2 cellular contexts compared by ENCODE assay signal in the genomic region with DNA sequence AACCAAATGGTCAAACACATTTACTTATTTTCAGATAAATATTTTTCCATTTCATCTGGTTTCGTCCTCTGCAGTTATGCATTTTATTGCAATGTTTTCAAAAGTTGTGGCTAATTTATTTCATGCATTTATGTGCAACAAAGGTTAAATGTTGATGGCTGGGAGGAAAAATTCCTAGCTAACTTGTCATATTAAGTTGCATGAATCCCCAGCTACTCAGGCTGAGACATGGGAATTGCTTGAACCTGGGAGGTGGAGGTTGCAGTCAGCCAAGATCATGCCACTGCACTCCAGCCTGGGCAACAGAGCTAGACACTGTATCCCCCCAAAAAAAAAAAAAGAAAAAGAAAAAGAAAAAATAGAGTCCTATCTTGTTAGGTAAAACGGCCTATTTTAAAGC.
TF ChIP-seq lines count a peak whose summit lies in the region.

No MANE protein-coding gene starts in this region.

TF ChIP-seq in SK-N-SH, 30 proteins besides CTCF, POLR2A, EP300 and RAD21:
- TF ChIP-seq ELF1 (IDR thresholded peaks at IDR 0.05) (no peak), JUND (IDR thresholded peaks at IDR 0.05) (no peak), NRF1 (IDR thresholded peaks at IDR 0.05; ENCODE audit: low read depth, low read length) (no peak), SMC3 (IDR thresholded peaks at IDR 0.05; ENCODE audit: low read depth, low read length) (no peak), FOXM1 (IDR thresholded peaks at IDR 0.05; ENCODE audit: low read depth) (no peak), EZH2phosphoT487 (IDR thresholded peaks at IDR 0.05; ENCODE audit: borderline replicate concordance, low read depth) (no peak)
- TF ChIP-seq, protein P1, sequence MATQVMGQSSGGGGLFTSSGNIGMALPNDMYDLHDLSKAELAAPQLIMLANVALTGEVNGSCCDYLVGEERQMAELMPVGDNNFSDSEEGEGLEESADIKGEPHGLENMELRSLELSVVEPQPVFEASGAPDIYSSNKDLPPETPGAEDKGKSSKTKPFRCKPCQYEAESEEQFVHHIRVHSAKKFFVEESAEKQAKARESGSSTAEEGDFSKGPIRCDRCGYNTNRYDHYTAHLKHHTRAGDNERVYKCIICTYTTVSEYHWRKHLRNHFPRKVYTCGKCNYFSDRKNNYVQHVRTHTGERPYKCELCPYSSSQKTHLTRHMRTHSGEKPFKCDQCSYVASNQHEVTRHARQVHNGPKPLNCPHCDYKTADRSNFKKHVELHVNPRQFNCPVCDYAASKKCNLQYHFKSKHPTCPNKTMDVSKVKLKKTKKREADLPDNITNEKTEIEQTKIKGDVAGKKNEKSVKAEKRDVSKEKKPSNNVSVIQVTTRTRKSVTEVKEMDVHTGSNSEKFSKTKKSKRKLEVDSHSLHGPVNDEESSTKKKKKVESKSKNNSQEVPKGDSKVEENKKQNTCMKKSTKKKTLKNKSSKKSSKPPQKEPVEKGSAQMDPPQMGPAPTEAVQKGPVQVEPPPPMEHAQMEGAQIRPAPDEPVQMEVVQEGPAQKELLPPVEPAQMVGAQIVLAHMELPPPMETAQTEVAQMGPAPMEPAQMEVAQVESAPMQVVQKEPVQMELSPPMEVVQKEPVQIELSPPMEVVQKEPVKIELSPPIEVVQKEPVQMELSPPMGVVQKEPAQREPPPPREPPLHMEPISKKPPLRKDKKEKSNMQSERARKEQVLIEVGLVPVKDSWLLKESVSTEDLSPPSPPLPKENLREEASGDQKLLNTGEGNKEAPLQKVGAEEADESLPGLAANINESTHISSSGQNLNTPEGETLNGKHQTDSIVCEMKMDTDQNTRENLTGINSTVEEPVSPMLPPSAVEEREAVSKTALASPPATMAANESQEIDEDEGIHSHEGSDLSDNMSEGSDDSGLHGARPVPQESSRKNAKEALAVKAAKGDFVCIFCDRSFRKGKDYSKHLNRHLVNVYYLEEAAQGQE (IDR thresholded peaks at IDR 0.05; ENCODE audit: low read depth, low read length) = no peak
- TF ChIP-seq, protein P2, sequence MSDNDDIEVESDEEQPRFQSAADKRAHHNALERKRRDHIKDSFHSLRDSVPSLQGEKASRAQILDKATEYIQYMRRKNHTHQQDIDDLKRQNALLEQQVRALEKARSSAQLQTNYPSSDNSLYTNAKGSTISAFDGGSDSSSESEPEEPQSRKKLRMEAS (IDR thresholded peaks at IDR 0.05; ENCODE audit: low read depth) = no peak
TF ChIP-seq in SK-N-SH: peak in this region for 0.

TF ChIP-seq in SK-N-SH treated with all-trans-retinoic acid at 6 μM for 48 hours, 23 proteins besides CTCF, POLR2A, EP300 and RAD21:
- TF ChIP-seq ZFP30 (CRISPR knock-in tag; IDR thresholded peaks at IDR 0.05) (no peak), ISL1 (CRISPR knock-in tag; IDR thresholded peaks at IDR 0.05) (no peak), SNAI2 (CRISPR knock-in tag; IDR thresholded peaks at IDR 0.05) (no peak), TOX (CRISPR knock-in tag; IDR thresholded peaks at IDR 0.05; ENCODE audit: borderline replicate concordance) (no peak), ZNF8 (CRISPR knock-in tag; IDR thresholded peaks at IDR 0.05) (no peak)
- TF ChIP-seq, protein P3, sequence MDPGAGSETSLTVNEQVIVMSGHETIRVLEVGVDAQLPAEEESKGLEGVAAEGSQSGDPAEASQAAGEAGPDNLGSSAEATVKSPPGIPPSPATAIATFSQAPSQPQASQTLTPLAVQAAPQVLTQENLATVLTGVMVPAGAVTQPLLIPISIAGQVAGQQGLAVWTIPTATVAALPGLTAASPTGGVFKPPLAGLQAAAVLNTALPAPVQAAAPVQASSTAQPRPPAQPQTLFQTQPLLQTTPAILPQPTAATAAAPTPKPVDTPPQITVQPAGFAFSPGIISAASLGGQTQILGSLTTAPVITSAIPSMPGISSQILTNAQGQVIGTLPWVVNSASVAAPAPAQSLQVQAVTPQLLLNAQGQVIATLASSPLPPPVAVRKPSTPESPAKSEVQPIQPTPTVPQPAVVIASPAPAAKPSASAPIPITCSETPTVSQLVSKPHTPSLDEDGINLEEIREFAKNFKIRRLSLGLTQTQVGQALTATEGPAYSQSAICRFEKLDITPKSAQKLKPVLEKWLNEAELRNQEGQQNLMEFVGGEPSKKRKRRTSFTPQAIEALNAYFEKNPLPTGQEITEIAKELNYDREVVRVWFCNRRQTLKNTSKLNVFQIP (CRISPR knock-in tag; IDR thresholded peaks at IDR 0.05; ENCODE audit: borderline replicate concordance, low read depth) = no peak
